Comparison of ENCODE assay signal across 17 cellular contexts in genomic region chr5:133687212-133688051, GRCh38.
DNase-seq lines count a peak whose midpoint lies in the region; ATAC-seq, FAIRE-seq and TF ChIP-seq lines count a peak whose summit lies in the region.
"Had no signal": no experiment of that assay in that cellular context is flagged by ENCODE, and none has a peak within 500 bp of the region (broad histone marks: within the 10 kb centered on the region; RNA-seq: fewer than 3 reads in every experiment).

No MANE protein-coding gene starts in this region.

- TF ChIP-seq POLR2A in A549 (IDR thresholded peaks at IDR 0.05; ENCODE audit: low read length) (no peak), IMR-90 (IDR thresholded peaks at IDR 0.05; ENCODE audit: low read depth, low read length) (no peak), H1 (IDR thresholded peaks at IDR 0.05; ENCODE audit: control extremely low read depth in 1 of 2, low read depth in 2 of 2, low read length in 2 of 2) (no peak)

- H2AK5ac ChIP-seq in IMR-90 (ENCODE audit: low read depth, low read length) (no peak overlapping the region), H1 (ENCODE audit: low read depth, low read length) (no peak overlapping the region)

- H4K5ac ChIP-seq in IMR-90 (ENCODE audit: low read depth, low read length) (no peak overlapping the region), H1 (ENCODE audit: insufficient read length, low read depth, low read length) (no peak overlapping the region)

- H3K23ac ChIP-seq in IMR-90 (ENCODE audit: low read depth, low read length) = no peak overlapping the region
- no peak overlapping the region for H3K23ac ChIP-seq in H1 (ENCODE audit: insufficient read length)

- H3K27me3 ChIP-seq in IMR-90 (ENCODE audit: control insufficient read depth, insufficient read depth, low read length) (peaks cover 2% of the 10 kb centered on the region; the same call in 1 of the 2 replicates), H1 (replicated peaks in 1 of 4; ENCODE audit: control insufficient read depth in 3 of 4, extremely low read depth in 1 of 4, insufficient read depth in 3 of 4, low read length in 3 of 4) (no peaks in the 10 kb centered on the region)
- H3K27me3 ChIP-seq: BLaER1 treated with 17β-estradiol and CSF1 and Interleukin-3, amounts not matched to agents 10 nM and 100 nM had no signal

- no peaks in the 10 kb centered on the region for H3K79me2 ChIP-seq in H1 (ENCODE audit: control insufficient read depth in 1 of 2, insufficient read depth in 2 of 2, low read length in 2 of 2)

- no peak for DNase-seq in A549 (ENCODE audit: low read depth in 1 of 2, low spot score in 1 of 2)
- no peak for DNase-seq in IMR-90
- DNase-seq in H1 (ENCODE audit: low read depth in 1 of 2, low spot score in 2 of 2) = no peak
- DNase-seq in neural crest cell (ENCODE audit: low read depth, low spot score) = no peak
- DNase-seq in NCI-H146 treated with DMSO at 0.1 percent for 48 hours (lab: John Stamatoyannopoulos, UW; ENCODE audit: unreplicated experiment) = no peak
- DNase-seq: CD8-positive, alpha-beta T cell; DMS79; HCEC 1CT; NCI-H187 treated with DMSO at 0.1 percent for 48 hours; NCI-H2171 treated with DMSO at 0.1 percent for 48 hours; NCI-H446 treated with DMSO at 0.1 percent for 48 hours; SHP77 had no signal

- peak overlapping the region; percentile 73 for H3K27ac Mint-ChIP-seq in neural crest cell (ENCODE audit: unreplicated experiment)
- H3K27ac Mint-ChIP-seq: CD8-positive, alpha-beta T cell had no signal

- H3K4me2 ChIP-seq in A549 (no peak overlapping the region), IMR-90 (ENCODE audit: low read depth, low read length) (no peak overlapping the region), H1 (ENCODE audit: insufficient read depth in 1 of 2, low read depth in 2 of 2, low read length in 2 of 2) (no peak overlapping the region)
- H3K4me2 ChIP-seq: BLaER1 treated with 17β-estradiol and CSF1 and Interleukin-3, amounts not matched to agents 10 nM and 100 nM had no signal

- in situ Hi-C loops in IMR-90 (cut with MboI; ENCODE audit: low sequenced_read_pairs) = no loop called here

- no peak overlapping the region for H3K4me3 ChIP-seq in A549
- no peak overlapping the region for H3K4me3 ChIP-seq in IMR-90 (ENCODE audit: insufficient read depth, low read depth, low read length)
- H3K4me3 ChIP-seq in H1 (ENCODE audit: extremely low read depth in 1 of 4, insufficient read depth in 2 of 4, low read depth in 3 of 4, low read length in 4 of 4) = no peak overlapping the region
- H3K4me3 ChIP-seq: BLaER1 treated with 17β-estradiol and CSF1 and Interleukin-3, amounts not matched to agents 10 nM and 100 nM; GM23248; SK-N-MC had no signal

- H4K91ac ChIP-seq in IMR-90 (ENCODE audit: insufficient read depth, low read depth, low read length) (no peak overlapping the region), H1 (replicated peaks; ENCODE audit: insufficient read length, low read length) (no peak overlapping the region)

- H3K56ac ChIP-seq in IMR-90 (ENCODE audit: extremely low read depth, insufficient read depth, low read length) (no peak overlapping the region), H1 (replicated peaks; ENCODE audit: insufficient read length, low read depth, low read length) (no peak overlapping the region)

- H3K9ac ChIP-seq in IMR-90 (ENCODE audit: low read depth, low read length) (no peak overlapping the region), H1 (replicated peaks in 1 of 4; ENCODE audit: extremely low read depth in 1 of 4, low read depth in 3 of 4, low read length in 3 of 4) (no peak overlapping the region)
- H3K9ac ChIP-seq: BLaER1 treated with 17β-estradiol and CSF1 and Interleukin-3, amounts not matched to agents 10 nM and 100 nM; GM23248 had no signal

- TF ChIP-seq EP300 in A549 (IDR thresholded peaks at IDR 0.05) (no peak), H1 (IDR thresholded peaks at IDR 0.05; ENCODE audit: borderline replicate concordance in 1 of 2, low read depth in 2 of 2, low read length in 2 of 2) (no peak)

- H2AFZ ChIP-seq in IMR-90 (replicated peaks; ENCODE audit: low read length, poor library complexity) (no peak overlapping the region), H1 (ENCODE audit: low read length) (peak overlapping the region; percentile 65)
- H2AFZ ChIP-seq: GM23248 had no signal

- H3K4ac ChIP-seq in IMR-90 (ENCODE audit: low read depth, low read length) (no peak overlapping the region), H1 (replicated peaks; ENCODE audit: insufficient read length, low read depth, low read length) (no peak overlapping the region)

- TF ChIP-seq CTCF in A549 (IDR thresholded peaks at IDR 0.05) = no peak
- TF ChIP-seq CTCF in IMR-90 (conservative IDR thresholded peaks at IDR 0.05; ENCODE audit: low read depth, low read length) = no peak
- no peak for TF ChIP-seq CTCF in H1 (IDR thresholded peaks at IDR 0.05; ENCODE audit: control extremely low read depth in 1 of 3, insufficient read depth in 1 of 3, low read depth in 1 of 3, low read length in 3 of 3)
- no peak for TF ChIP-seq CTCF in neural crest cell (conservative IDR thresholded peaks at IDR 0.05)

- H2BK20ac ChIP-seq in IMR-90 (ENCODE audit: low read depth, low read length) (no peak overlapping the region), H1 (ENCODE audit: low read length) (no peak overlapping the region)

- H3K4me1 Mint-ChIP-seq in neural crest cell = no peaks in the 10 kb centered on the region

- dilution Hi-C loops in IMR-90 (cut with HindIII; ENCODE audit: low sequenced_read_pairs, unreplicated experiment) = no loop called here

- peaks cover 24% of the 10 kb centered on the region for H3K27me3 Mint-ChIP-seq in neural crest cell (ENCODE audit: low read depth)

- H3K79me1 ChIP-seq in IMR-90 (ENCODE audit: low read depth in 1 of 2, low read length in 2 of 2) (no peaks in the 10 kb centered on the region), H1 (ENCODE audit: low read depth, low read length) (no peaks in the 10 kb centered on the region)

- no peak overlapping the region for H2BK12ac ChIP-seq in H1 (ENCODE audit: low read depth, low read length)

- no peaks in the 10 kb centered on the region for H3K9me3 ChIP-seq in A549
- H3K9me3 ChIP-seq in IMR-90 (ENCODE audit: control insufficient read depth, insufficient read depth, low read length) = no peaks in the 10 kb centered on the region
- no peaks in the 10 kb centered on the region for H3K9me3 ChIP-seq in H1 (ENCODE audit: insufficient read depth in 2 of 2, low read depth in 1 of 2, low read length in 1 of 2)
- H3K9me3 ChIP-seq: BLaER1 treated with 17β-estradiol and CSF1 and Interleukin-3, amounts not matched to agents 10 nM and 100 nM had no signal

- peaks cover 44% of the 10 kb centered on the region for H3K4me1 ChIP-seq in A549
- H3K4me1 ChIP-seq in IMR-90 (ENCODE audit: control insufficient read depth, insufficient read depth, low read length) = no peaks in the 10 kb centered on the region
- H3K4me1 ChIP-seq in H1 (replicated peaks in 1 of 4; ENCODE audit: control insufficient read depth in 3 of 4, insufficient read depth in 4 of 4, low read length in 3 of 4) = no peaks in the 10 kb centered on the region

- H3K36me3 ChIP-seq in IMR-90 (ENCODE audit: control insufficient read depth, insufficient read depth, low read length) (no peaks in the 10 kb centered on the region), H1 (ENCODE audit: control insufficient read depth in 2 of 4, insufficient read depth in 4 of 4, low read length in 3 of 4) (no peaks in the 10 kb centered on the region)
- H3K36me3 ChIP-seq: BLaER1 treated with 17β-estradiol and CSF1 and Interleukin-3, amounts not matched to agents 10 nM and 100 nM had no signal

- H2BK120ac ChIP-seq in IMR-90 (ENCODE audit: low read depth, low read length) (no peak overlapping the region), H1 (replicated peaks; ENCODE audit: low read depth, low read length) (no peak overlapping the region)

- intact Hi-C loops in IMR-90 (cut with micrococcal nuclease) = no loop called here

- peak overlapping the region; percentile 70 for H2AK9ac ChIP-seq in IMR-90 (replicated peaks; ENCODE audit: low read depth, low read length, poor library complexity)

- no peaks in the 10 kb centered on the region for H3K36me3 Mint-ChIP-seq in neural crest cell (ENCODE audit: low read depth)
- H3K36me3 Mint-ChIP-seq: CD8-positive, alpha-beta T cell had no signal

- POLR2A ChIA-PET in A549 (lab: Yijun Ruan, JAX) = no interaction called here
- POLR2A ChIA-PET in IMR-90 (lab: Charles Lee; ENCODE audit: unreplicated experiment) = no interaction called here
- POLR2A ChIA-PET in H1 (lab: Charles Lee; ENCODE audit: partially characterized antibody) = interaction anchor here (1.3 kb wide), 1 partner anchor 12 kb away, joined by 3 read pairs; no protein-coding TSS in a partner anchor

- no peak overlapping the region for H3K4me3 Mint-ChIP-seq in neural crest cell
- H3K4me3 Mint-ChIP-seq: CD8-positive, alpha-beta T cell had no signal

- H3K27ac ChIP-seq in A549 (peak overlapping the region; percentile 23 to 67; a peak in 2 of 6 replicates), IMR-90 (ENCODE audit: insufficient read depth, low read length) (no peak overlapping the region), H1 (ENCODE audit: low read depth, low read length) (no peak overlapping the region)
- H3K27ac ChIP-seq: BLaER1 treated with 17β-estradiol and CSF1 and Interleukin-3, amounts not matched to agents 10 nM and 100 nM; GM23248; SK-N-MC had no signal

- no peak overlapping the region for H4K8ac ChIP-seq in IMR-90 (ENCODE audit: low read depth in 2 of 2, low read length in 2 of 2)
- H4K8ac ChIP-seq in H1 (ENCODE audit: extremely low read depth, insufficient read depth, low read length) = no peak overlapping the region; the same call in 1 of the 2 replicates

- TF ChIP-seq RAD21 in A549 (conservative IDR thresholded peaks at IDR 0.05 in 1 of 2, IDR thresholded peaks at IDR 0.05 in 1 of 2) (no peak), IMR-90 (IDR thresholded peaks at IDR 0.05; ENCODE audit: low read length) (no peak), H1 (IDR thresholded peaks at IDR 0.05 in 1 of 2, conservative IDR thresholded peaks at IDR 0.05 in 1 of 2; ENCODE audit: low read depth in 2 of 2, low read length in 2 of 2) (no peak)

- H2BK5ac ChIP-seq in IMR-90 (ENCODE audit: low read depth, low read length, poor library complexity, severe bottlenecking) (no peak overlapping the region), H1 (ENCODE audit: low read depth, low read length) (no peak overlapping the region)

- CTCF ChIA-PET in A549 (lab: Yijun Ruan, JAX) = interaction anchor here (1.3 kb wide), 1 partner anchor 77 kb away, joined by 3 read pairs; no protein-coding TSS in a partner anchor
- CTCF ChIA-PET in IMR-90 (lab: Yijun Ruan, JAX) = no interaction called here
- CTCF ChIA-PET in H1 (lab: Charles Lee; ENCODE audit: partially characterized antibody) = no interaction called here

- FAIRE-seq in A549 (lab: Jason Lieb, UNC) (no peak), H1 (lab: Jason Lieb, UNC) (no peak)

- H3K23me2 ChIP-seq in H1 (ENCODE audit: low read depth, low read length) = no peaks in the 10 kb centered on the region

- WGBS in A549 (ENCODE audit: missing lambda C conversion rate) = 84% methylated on average over 10 of the region's 10 CpGs
- 60% methylated on average over 1 of the region's 10 CpGs; no CpG with 5 or more reads in 1 of the 2 experiments for WGBS in IMR-90 (ENCODE audit: extremely low coverage in 2 of 2, insufficient read length in 1 of 2), 2 experiments
- 88% methylated on average over 10 of the region's 10 CpGs; no CpG with 5 or more reads in 1 of the 2 experiments for WGBS in H1 (ENCODE audit: extremely low coverage in 1 of 2, insufficient coverage in 1 of 2, insufficient read length in 1 of 2, insufficient replicate concordance in 2 of 2, low coverage in 1 of 2, low lambda C conversion rate in 2 of 2, missing lambda C conversion rate in 1 of 2), 2 experiments

- no peaks in the 10 kb centered on the region for H3K9me3 Mint-ChIP-seq in neural crest cell
- H3K9me3 Mint-ChIP-seq: CD8-positive, alpha-beta T cell had no signal

- H4K20me1 ChIP-seq in IMR-90 (ENCODE audit: insufficient read depth, low read length) (no peaks in the 10 kb centered on the region), H1 (replicated peaks in 1 of 2; ENCODE audit: control insufficient read depth in 1 of 2, insufficient read depth in 2 of 2, low read length in 2 of 2) (peaks cover 0 to 2% of the 10 kb centered on the region in 2 experiments)
- H4K20me1 ChIP-seq: BLaER1 treated with 17β-estradiol and CSF1 and Interleukin-3, amounts not matched to agents 10 nM and 100 nM had no signal

- ATAC-seq in A549 (no peak), IMR-90 (ENCODE audit: low read depth) (no peak), GM19395 (IDR thresholded peaks at IDR 0.05; ENCODE audit: unreplicated experiment) (no peak), HG02763 (IDR thresholded peaks at IDR 0.05; ENCODE audit: unreplicated experiment) (no peak)
- ATAC-seq: CD8-positive, alpha-beta T cell had no signal

- H3K18ac ChIP-seq in IMR-90 (ENCODE audit: low read depth, low read length) (no peak overlapping the region), H1 (ENCODE audit: extremely low read depth, low read length) (no peak overlapping the region)

- H3K14ac ChIP-seq in IMR-90 (replicated peaks; ENCODE audit: low read depth, low read length) = no peak overlapping the region
- H3K14ac ChIP-seq in H1 (ENCODE audit: insufficient read length) = no peak overlapping the region

- no peak overlapping the region for H2BK15ac ChIP-seq in IMR-90 (ENCODE audit: low read depth, low read length)
- H2BK15ac ChIP-seq in H1 (ENCODE audit: low read length) = no peak overlapping the region

- no peaks in the 10 kb centered on the region for H3K9me1 ChIP-seq in IMR-90 (ENCODE audit: insufficient read depth, low read length)

- BruUV-seq in IMR-90 (replicated peaks; lab: Mats Ljungman, UMichigan) = no TSS peak

Comparison
In these comparisons a context has a peak if more than half of its experiments do, and no peak if none do; other contexts are left out.
1. H3K27ac ChIP-seq: peak in A549 (2 of 2); none in IMR-90 (single experiment) and H1 (single experiment).